8 cellular contexts compared by ENCODE assay signal in genomic region chr1:149888160-149888998, GRCh38. TPM values are rescaled to one million over a fixed set of nuclear protein-coding genes. Genes with fewer than 3 reads are reported as not detected.
DNase-seq lines count a peak whose midpoint lies in the region; ATAC-seq lines count a peak whose summit lies in the region.

No MANE protein-coding gene starts in this region.

- no peak overlapping the region for H3K23ac ChIP-seq in mesendoderm (ENCODE audit: low read length)

- H3K27ac Mint-ChIP-seq in activated CD4-positive, alpha-beta memory T cell treated with anti-CD3 and anti-CD28 coated beads, Interleukin-2, amount 10 ng/mL, durations not matched to agents 7 days and 5 days = no peak overlapping the region

- H3K4me2 ChIP-seq in mesendoderm (ENCODE audit: low read length) = peak overlapping the region; percentile 13

- peak; percentile 78 for DNase-seq in AG20443 (ENCODE audit: low spot score)
- DNase-seq in GM19238 (ENCODE audit: insufficient read length, low spot score) = peak; percentile 58
- peak; percentile 99 for DNase-seq in NCI-H82 (lab: John Stamatoyannopoulos, UW)
- peak; percentile 88 for DNase-seq in activated CD4-positive, alpha-beta memory T cell treated with anti-CD3 and anti-CD28 coated beads, Interleukin-2, amount 10 ng/mL, durations not matched to agents 7 days and 5 days
- DNase-seq in effector memory CD4-positive, alpha-beta T cell = peak; percentile 49 to 62 (median 55)
- peak; percentile 97 for DNase-seq in mesendoderm
- DNase-seq in stimulated activated CD8-positive, alpha-beta memory T cell treated with anti-CD3 and anti-CD28 coated beads, Interleukin-12 subunit alpha, Interleukin-12 subunit beta, amount 100 ng/mL, for 24 hours (ENCODE audit: extremely low read depth) = peak; percentile 32

- H3K4me3 ChIP-seq in effector memory CD4-positive, alpha-beta T cell (ENCODE audit: insufficient read depth, low read depth, low read length, poor library complexity, severe bottlenecking) = peak overlapping the region; percentile 64
- H3K4me3 ChIP-seq in mesendoderm (ENCODE audit: low read length) = peak overlapping the region; percentile 18

- POLR2A ChIA-PET in activated CD4-positive, alpha-beta memory T cell treated with anti-CD3 and anti-CD28 coated beads, Interleukin-2, amount 10 ng/mL, durations not matched to agents 7 days and 5 days (lab: Charles Lee) = interaction anchor here (0.6 to 6.9 kb wide), 56 partner anchors 9 to 1169 kb away, joined by 3 to 314 read pairs (median 8); partner anchors contain the start of genes ANP32E, APH1A, BOLA1 and ENSA

- H3K9ac ChIP-seq in mesendoderm (ENCODE audit: low read length) = peak overlapping the region; percentile 73

- no peak overlapping the region for H2AK5ac ChIP-seq in mesendoderm (ENCODE audit: low read length)

- H3K4me1 ChIP-seq in effector memory CD4-positive, alpha-beta T cell (ENCODE audit: control insufficient read depth, insufficient read depth, low read length, poor library complexity, severe bottlenecking) = peaks cover 5% of the 10 kb centered on the region
- no peaks in the 10 kb centered on the region for H3K4me1 ChIP-seq in mesendoderm (ENCODE audit: control insufficient read depth, low read depth, low read length)

- H3K79me2 ChIP-seq in mesendoderm (ENCODE audit: control insufficient read depth, insufficient read depth, low read length) = no peaks in the 10 kb centered on the region

- peak overlapping the region; percentile 86 for H2BK120ac ChIP-seq in mesendoderm (ENCODE audit: low read depth, low read length)

- H3K27me3 ChIP-seq in effector memory CD4-positive, alpha-beta T cell (replicated peaks; ENCODE audit: control insufficient read depth, insufficient read depth, low read length, poor library complexity, severe bottlenecking) = no peaks in the 10 kb centered on the region
- no peaks in the 10 kb centered on the region for H3K27me3 ChIP-seq in mesendoderm (ENCODE audit: insufficient read depth, low read length, poor library complexity)

- H3K18ac ChIP-seq in mesendoderm (ENCODE audit: low read length) = peak overlapping the region; percentile 85

- no peak overlapping the region for H4K8ac ChIP-seq in mesendoderm (ENCODE audit: low read depth, low read length)

- H4K5ac ChIP-seq in mesendoderm (ENCODE audit: low read length) = no peak overlapping the region

- no peak overlapping the region for H3K4me3 Mint-ChIP-seq in activated CD4-positive, alpha-beta memory T cell treated with anti-CD3 and anti-CD28 coated beads, Interleukin-2, amount 10 ng/mL, durations not matched to agents 7 days and 5 days

- no peaks in the 10 kb centered on the region for H3K36me3 Mint-ChIP-seq in activated CD4-positive, alpha-beta memory T cell treated with anti-CD3 and anti-CD28 coated beads, Interleukin-2, amount 10 ng/mL, durations not matched to agents 7 days and 5 days (ENCODE audit: low read depth)

- peaks cover 10% of the 10 kb centered on the region for H3K4me1 Mint-ChIP-seq in activated CD4-positive, alpha-beta memory T cell treated with anti-CD3 and anti-CD28 coated beads, Interleukin-2, amount 10 ng/mL, durations not matched to agents 7 days and 5 days

- no CpG with 5 or more reads among the region's 28 CpGs for WGBS in mesendoderm (ENCODE audit: extremely low coverage, insufficient coverage, low lambda C conversion rate)

- no peaks in the 10 kb centered on the region for H3K9me3 ChIP-seq in effector memory CD4-positive, alpha-beta T cell (ENCODE audit: control insufficient read depth, low read length)

- H3K36me3 ChIP-seq in effector memory CD4-positive, alpha-beta T cell (ENCODE audit: control insufficient read depth, insufficient read depth, low read length) = no peaks in the 10 kb centered on the region
- no peaks in the 10 kb centered on the region for H3K36me3 ChIP-seq in mesendoderm (ENCODE audit: control insufficient read depth, insufficient read depth, low read length)

- H3K27ac ChIP-seq in effector memory CD4-positive, alpha-beta T cell (ENCODE audit: insufficient read depth, low read length, poor library complexity, severe bottlenecking) = peak overlapping the region; percentile 81
- peak overlapping the region; percentile 96 for H3K27ac ChIP-seq in mesendoderm (ENCODE audit: low read depth, low read length)

- no peaks in the 10 kb centered on the region for H3K79me1 ChIP-seq in mesendoderm (ENCODE audit: low read length)

- H3K9me3 Mint-ChIP-seq in activated CD4-positive, alpha-beta memory T cell treated with anti-CD3 and anti-CD28 coated beads, Interleukin-2, amount 10 ng/mL, durations not matched to agents 7 days and 5 days = no peaks in the 10 kb centered on the region

- peak overlapping the region; percentile 57 for H2BK5ac ChIP-seq in mesendoderm (ENCODE audit: low read length)

- peak overlapping the region; percentile 80 for H3K56ac ChIP-seq in mesendoderm (ENCODE audit: low read length)

- ATAC-seq in HG03571 (IDR thresholded peaks at IDR 0.05; ENCODE audit: unreplicated experiment) = peak; percentile 23

- H3K27me3 Mint-ChIP-seq in activated CD4-positive, alpha-beta memory T cell treated with anti-CD3 and anti-CD28 coated beads, Interleukin-2, amount 10 ng/mL, durations not matched to agents 7 days and 5 days = no peaks in the 10 kb centered on the region

- no peak overlapping the region for H2BK15ac ChIP-seq in mesendoderm (replicated peaks; ENCODE audit: low read depth)

- CTCF ChIA-PET in activated CD4-positive, alpha-beta memory T cell treated with anti-CD3 and anti-CD28 coated beads, Interleukin-2, amount 10 ng/mL, durations not matched to agents 7 days and 5 days (lab: Charles Lee) = interaction anchor here (0.5 to 4.8 kb wide), 20 partner anchors 11 to 347 kb away, joined by 3 to 47 read pairs (median 5); partner anchors contain the start of genes BOLA1, PLEKHO1, SF3B4 and VPS45

- peak overlapping the region; percentile 83 for H3K4ac ChIP-seq in mesendoderm (ENCODE audit: low read depth, low read length)

RNA-seq across cellular contexts. Expression of gene BOLA1, which starts 11.0 kb away (rescaled TPM):
- 10 to 100 TPM; 24.9 to 27.2 TPM for total RNA-seq in activated CD4-positive, alpha-beta memory T cell treated with anti-CD3 and anti-CD28 coated beads, Interleukin-2, amount 10 ng/mL, durations not matched to agents 7 days and 5 days
- polyA plus RNA-seq in mesendoderm (2013, experiment 1 of 2) = 6.0 TPM
- 6.8 TPM for polyA plus RNA-seq in mesendoderm (2013, experiment 2 of 2)

RNA-seq across cellular contexts. Expression of gene SV2A, which starts 29.3 kb away (rescaled TPM):
- 10 to 100 TPM; 14.4 to 15.2 TPM for total RNA-seq in activated CD4-positive, alpha-beta memory T cell treated with anti-CD3 and anti-CD28 coated beads, Interleukin-2, amount 10 ng/mL, durations not matched to agents 7 days and 5 days
- 27.6 TPM for polyA plus RNA-seq in mesendoderm (2013, experiment 1 of 2)
- 28.5 TPM for polyA plus RNA-seq in mesendoderm (2013, experiment 2 of 2)

RNA-seq across cellular contexts. Expression of gene SF3B4, which starts 39.2 kb away (rescaled TPM):
- total RNA-seq in activated CD4-positive, alpha-beta memory T cell treated with anti-CD3 and anti-CD28 coated beads, Interleukin-2, amount 10 ng/mL, durations not matched to agents 7 days and 5 days = 10 to 100 TPM; 82.3 to 84.3 TPM
- polyA plus RNA-seq in mesendoderm (2013, experiment 1 of 2) = 146 TPM
- polyA plus RNA-seq in mesendoderm (2013, experiment 2 of 2) = 148 TPM

RNA-seq across cellular contexts. Expression of gene MTMR11, which starts 48.3 kb away (rescaled TPM):
- 10 to 100 TPM; 19.2 to 20.7 TPM for total RNA-seq in activated CD4-positive, alpha-beta memory T cell treated with anti-CD3 and anti-CD28 coated beads, Interleukin-2, amount 10 ng/mL, durations not matched to agents 7 days and 5 days
- polyA plus RNA-seq in mesendoderm (2013, experiment 1 of 2) = 1.5 TPM
- polyA plus RNA-seq in mesendoderm (2013, experiment 2 of 2) = 1.6 TPM

Comparison
In these comparisons a context has a peak if more than half of its experiments do, and no peak if none do; other contexts are left out.
1. Peak in every context shown above with its lines: DNase-seq, ATAC-seq, H3K4me3 ChIP-seq and H3K27ac ChIP-seq.
2. DNase-seq: peak in every context shown above with its lines; median percentile 99 in NCI-H82; 97 in mesendoderm; 88 in activated CD4-positive, alpha-beta memory T cell treated with anti-CD3 and anti-CD28 coated beads, Interleukin-2, amount 10 ng/mL, durations not matched to agents 7 days and 5 days; 78 in AG20443; 58 in GM19238; 55 in effector memory CD4-positive, alpha-beta T cell; 32 in stimulated activated CD8-positive, alpha-beta memory T cell treated with anti-CD3 and anti-CD28 coated beads, Interleukin-12 subunit alpha, Interleukin-12 subunit beta, amount 100 ng/mL, for 24 hours.